18 cellular contexts compared by ENCODE assay signal in the genomic region with DNA sequence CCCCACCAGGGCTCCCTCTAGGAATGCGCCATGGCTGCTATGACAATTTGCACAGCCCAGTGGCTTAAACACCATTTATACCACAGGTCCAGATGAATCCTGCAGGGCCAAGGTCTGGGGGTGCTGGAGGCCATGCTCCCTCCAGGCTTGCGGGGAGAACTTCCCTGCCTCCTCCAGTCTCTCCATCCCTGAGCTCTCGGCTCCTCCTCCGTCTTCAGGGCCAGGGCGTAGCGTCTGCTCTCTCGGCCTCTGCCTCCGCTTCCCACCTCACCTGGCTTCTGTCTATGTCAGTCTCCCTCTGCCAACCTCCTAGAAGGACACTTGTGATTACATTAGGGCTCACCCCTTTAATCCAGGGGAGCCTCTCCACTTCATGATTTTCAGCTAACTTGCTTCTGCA.
"Had no signal": no experiment of that assay in that cellular context is flagged by ENCODE, and none has a peak within 500 bp of the region (broad histone marks: within the 10 kb centered on the region; RNA-seq: fewer than 3 reads in every experiment).

No MANE protein-coding gene starts in this region.

- H3K4me3 Mint-ChIP-seq: activated CD4-positive, alpha-beta memory T cell treated with anti-CD3 and anti-CD28 coated beads for 36 hours; activated CD4-positive, alpha-beta T cell treated with anti-CD3 and anti-CD28 coated beads for 36 hours; activated naive CD8-positive, alpha-beta T cell; activated T-cell treated with anti-CD3 and anti-CD28 coated beads, Interleukin-2, amount 50 U/mL, for 24 hours; brain; central memory CD8-positive, alpha-beta T cell; mesothelial cell of epicardium; neural progenitor cell; stimulated activated naive CD8-positive, alpha-beta T cell treated with anti-CD3 and anti-CD28 coated beads, Interleukin-15, amount 100 ng/mL, for 72 hours had no signal

- ATAC-seq: activated CD4-positive, alpha-beta T cell treated with anti-CD3 and anti-CD28 coated beads for 36 hours; pancreas; stimulated activated naive CD8-positive, alpha-beta T cell treated with anti-CD3 and anti-CD28 coated beads, Interleukin-15, amount 100 ng/mL, for 72 hours had no signal

- DNase-seq: activated CD4-positive, alpha-beta memory T cell treated with anti-CD3 and anti-CD28 coated beads for 36 hours; activated CD4-positive, alpha-beta T cell treated with anti-CD3 and anti-CD28 coated beads for 36 hours; cortex of kidney; effector CD4-positive, alpha-beta T cell; foreskin fibroblast; kidney glomerular epithelial cell; small intestine; stimulated activated CD4-positive, alpha-beta T cell treated with anti-CD3 and anti-CD28 coated beads, Interleukin-4, amount 100 ng/mL, for 4 hours; stimulated activated naive CD8-positive, alpha-beta T cell treated with anti-CD3 and anti-CD28 coated beads, Interleukin-15, amount 100 ng/mL, for 72 hours; testis; WERI-Rb-1 had no signal

- H3K4me1 Mint-ChIP-seq: activated CD4-positive, alpha-beta T cell treated with anti-CD3 and anti-CD28 coated beads for 36 hours; brain; central memory CD8-positive, alpha-beta T cell; mesothelial cell of epicardium; neural progenitor cell had no signal

- H3K27me3 Mint-ChIP-seq: brain had no signal

- H3K36me3 Mint-ChIP-seq: activated CD4-positive, alpha-beta memory T cell treated with anti-CD3 and anti-CD28 coated beads for 36 hours; activated naive CD8-positive, alpha-beta T cell; brain; neural progenitor cell had no signal

- H3K27ac Mint-ChIP-seq: activated CD4-positive, alpha-beta memory T cell treated with anti-CD3 and anti-CD28 coated beads for 36 hours; activated CD4-positive, alpha-beta T cell treated with anti-CD3 and anti-CD28 coated beads for 36 hours; activated naive CD8-positive, alpha-beta T cell; activated T-cell treated with anti-CD3 and anti-CD28 coated beads, Interleukin-2, amount 50 U/mL, for 24 hours; brain; mesothelial cell of epicardium; neural progenitor cell had no signal
